In the genomic region with DNA sequence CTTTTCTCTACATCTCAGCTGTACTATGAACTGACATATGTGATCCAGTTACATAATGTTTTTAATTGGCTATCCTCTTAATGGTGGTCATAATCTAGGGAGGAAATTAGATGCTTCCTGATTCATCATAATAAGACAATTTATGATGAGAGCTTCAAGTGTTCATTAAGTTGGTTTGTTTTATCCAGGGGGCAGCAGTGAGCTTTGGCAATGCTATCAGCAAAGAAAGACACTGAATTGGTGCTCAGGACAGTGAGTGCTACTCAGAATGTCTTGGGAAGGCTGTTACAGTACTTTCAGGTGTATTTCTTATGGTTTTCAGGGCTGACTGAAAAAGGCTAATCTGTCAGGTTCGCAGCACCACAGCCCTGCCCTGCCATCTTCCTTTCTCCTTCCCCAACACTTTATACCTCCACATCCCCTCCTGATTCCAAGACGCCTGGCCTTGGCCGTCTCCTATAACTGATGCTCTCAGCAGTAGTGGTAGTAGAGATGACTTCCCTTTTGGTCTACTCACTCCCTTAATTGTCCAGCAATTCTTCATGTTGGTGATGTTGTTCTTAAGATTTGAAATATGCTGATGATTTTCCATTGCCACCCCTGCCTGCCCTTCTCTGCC, we compare ENCODE assay signal across 8 cellular contexts.
DNase-seq lines count a peak whose midpoint lies in the region; ATAC-seq and TF ChIP-seq lines count a peak whose summit lies in the region.

No MANE protein-coding gene starts in this region.

- intact Hi-C loops in dorsolateral prefrontal cortex (cut with DNase I), result loop anchor here (5.0 to 10.0 kb wide), 2 partner anchors 67 to 145 kb away; a partner anchor contains a TSS

- TF ChIP-seq CTCF in dorsolateral prefrontal cortex (IDR thresholded peaks at IDR 0.05 in 54 of 56, conservative IDR thresholded peaks at IDR 0.05 in 2 of 56; ENCODE audit: low read depth in 1 of 56, partially characterized antibody in 56 of 56), result peak; percentile 31 to 72 (median 58)
- TF ChIP-seq CTCF in tibial nerve (IDR thresholded peaks at IDR 0.05), result peak; percentile 39 to 54 (median 47)

- H3K27me3 ChIP-seq in dorsolateral prefrontal cortex, result no peaks in the 10 kb centered on the region
- H3K27me3 ChIP-seq in tibial nerve, result no peaks in the 10 kb centered on the region

- TF ChIP-seq EP300 in tibial nerve (IDR thresholded peaks at IDR 0.05), result peak in 1 of 2 donors; percentile 19

- no peaks in the 10 kb centered on the region for H3K36me3 ChIP-seq in tibial nerve

- TF ChIP-seq POLR2A in tibial nerve (IDR thresholded peaks at IDR 0.05), result no peak

- 84 to 97% methylated on average over 3 of the region's 3 CpGs for WGBS in tibial nerve, 2 donors

- DNase-seq in AG08395 (ENCODE audit: low spot score), result peak; percentile 28
- DNase-seq in LHCN-M2 (ENCODE audit: low read depth), result peak; percentile 67
- DNase-seq in dorsolateral prefrontal cortex, result peak in 1 of 10 donors; percentile 34
- DNase-seq in mucosa of gallbladder (ENCODE audit: low spot score), result peak; percentile 64
- DNase-seq in tibial nerve (ENCODE audit: low spot score in 2 of 2), result peak in 1 of 2 donors; percentile 91
- DNase-seq in NCI-H1092 treated with DMSO at 0.1 percent for 48 hours (lab: John Stamatoyannopoulos, UW), result no peak

- peaks cover 0 to 15% (median under 1%) of the 10 kb centered on the region in 4 donors for H3K4me1 ChIP-seq in tibial nerve

- H3K4me3 ChIP-seq in dorsolateral prefrontal cortex (no peak overlapping the region), tibial nerve (no peak overlapping the region)

- H3K27ac ChIP-seq in dorsolateral prefrontal cortex (no peak overlapping the region), tibial nerve (no peak overlapping the region)

- no peaks in the 10 kb centered on the region for H3K9me3 ChIP-seq in tibial nerve

- ATAC-seq in GM18520 (IDR thresholded peaks at IDR 0.05; ENCODE audit: unreplicated experiment), result peak; percentile 38
- peak; percentile 88 to 89 for ATAC-seq in activated CD4-positive, CD25-positive, alpha-beta regulatory T cell treated with anti-CD3 and anti-CD28 coated beads, Interleukin-2, amount 50 U/mL, for 24 hours
